22 cellular contexts compared by ENCODE assay signal in genomic region chr6:50713977-50714486, GRCh38. TPM values are rescaled to one million over a fixed set of nuclear protein-coding genes. Genes with fewer than 3 reads are reported as not detected.
"Had no signal": no experiment of that assay in that cellular context is flagged by ENCODE, and none has a peak within 500 bp of the region (broad histone marks: within the 10 kb centered on the region; RNA-seq: fewer than 3 reads in every experiment).

No MANE protein-coding gene starts in this region.

- H3K36me3 ChIP-seq: adrenal gland, esophagus muscularis mucosa, gastroesophageal sphincter, heart right ventricle had no signal

- H3K9me3 ChIP-seq: adrenal gland, esophagus muscularis mucosa, gastroesophageal sphincter, heart right ventricle, mucosa of descending colon had no signal

- H3K9me3 Mint-ChIP-seq: activated naive CD4-positive, alpha-beta T cell treated with anti-CD3 and anti-CD28 coated beads for 36 hours; activated T-helper 2 cell treated with anti-CD3 and anti-CD28 coated beads, Interferon-gamma antibody, Interleukin-2, Interleukin-4, amounts not matched to agents 10 μg/mL and 5 μg/mL and 100 μg/mL, durations not matched to agents 14 hours and 24 hours and 36 hours had no signal

- H3K4me1 ChIP-seq: adrenal gland, gastroesophageal sphincter, heart right ventricle, parathyroid adenoma had no signal

- H3K4me3 Mint-ChIP-seq: activated CD4-positive, alpha-beta memory T cell treated with anti-CD3 and anti-CD28 coated beads, Interleukin-2, amount 10 ng/mL, durations not matched to agents 7 days and 5 days; activated CD8-positive, alpha-beta memory T cell treated with anti-CD3 and anti-CD28 coated beads, Interleukin-2, amount 10 ng/mL, durations not matched to agents 7 days and 5 days; activated naive CD4-positive, alpha-beta T cell treated with anti-CD3 and anti-CD28 coated beads for 36 hours; naive B cell; stimulated activated effector memory CD8-positive, alpha-beta T cell treated with anti-CD3 and anti-CD28 coated beads, Interleukin-12 subunit alpha, Interleukin-12 subunit beta, amount 100 ng/mL, for 72 hours; T-helper 1 cell treated with Interleukin-12 subunit alpha and Interleukin-12 subunit beta and Interleukin-4 antibody, amounts not matched to agents 30 μg/mL and 1 μg/mL, for 36 hours had no signal

- H3K27ac ChIP-seq: adrenal gland, esophagus muscularis mucosa, gastroesophageal sphincter, heart right ventricle, parathyroid adenoma had no signal

- H3K36me3 Mint-ChIP-seq: stimulated activated effector memory CD8-positive, alpha-beta T cell treated with anti-CD3 and anti-CD28 coated beads, Interleukin-12 subunit alpha, Interleukin-12 subunit beta, amount 100 ng/mL, for 72 hours had no signal

- H3K4me1 Mint-ChIP-seq: activated CD4-positive, alpha-beta memory T cell treated with anti-CD3 and anti-CD28 coated beads, Interleukin-2, amount 10 ng/mL, durations not matched to agents 7 days and 5 days; activated CD8-positive, alpha-beta memory T cell treated with anti-CD3 and anti-CD28 coated beads, Interleukin-2, amount 10 ng/mL, durations not matched to agents 7 days and 5 days; stimulated activated effector memory CD8-positive, alpha-beta T cell treated with anti-CD3 and anti-CD28 coated beads, Interleukin-12 subunit alpha, Interleukin-12 subunit beta, amount 100 ng/mL, for 72 hours had no signal

- H3K27ac Mint-ChIP-seq: activated CD4-positive, alpha-beta memory T cell treated with anti-CD3 and anti-CD28 coated beads, Interleukin-2, amount 10 ng/mL, durations not matched to agents 7 days and 5 days; activated CD8-positive, alpha-beta memory T cell treated with anti-CD3 and anti-CD28 coated beads, Interleukin-2, amount 10 ng/mL, durations not matched to agents 7 days and 5 days; activated naive CD4-positive, alpha-beta T cell treated with anti-CD3 and anti-CD28 coated beads for 36 hours; activated T-helper 2 cell treated with anti-CD3 and anti-CD28 coated beads, Interferon-gamma antibody, Interleukin-2, Interleukin-4, amounts not matched to agents 10 μg/mL and 5 μg/mL and 100 μg/mL, durations not matched to agents 14 hours and 24 hours and 36 hours; naive B cell; stimulated activated effector memory CD8-positive, alpha-beta T cell treated with anti-CD3 and anti-CD28 coated beads, Interleukin-12 subunit alpha, Interleukin-12 subunit beta, amount 100 ng/mL, for 72 hours had no signal

- H3K4me3 ChIP-seq: adrenal gland, esophagus muscularis mucosa, gastroesophageal sphincter, heart right ventricle, mucosa of descending colon had no signal

- H3K79me2 ChIP-seq: parathyroid adenoma had no signal

- H3K9ac ChIP-seq: parathyroid adenoma had no signal

- DNase-seq: activated CD4-positive, alpha-beta memory T cell treated with anti-CD3 and anti-CD28 coated beads, Interleukin-2, amount 10 ng/mL, durations not matched to agents 7 days and 5 days; activated CD8-positive, alpha-beta memory T cell treated with anti-CD3 and anti-CD28 coated beads, Interleukin-2, amount 10 ng/mL, durations not matched to agents 7 days and 5 days; activated naive CD4-positive, alpha-beta T cell treated with anti-CD3 and anti-CD28 coated beads for 36 hours; adrenal gland; effector CD4-positive, alpha-beta T cell; heart right ventricle; left cardiac atrium; mesenchymal stem cell; mucosa of descending colon; naive B cell; stimulated activated CD4-positive, alpha-beta T cell treated with anti-CD3 and anti-CD28 coated beads, Interleukin-4, amount 100 ng/mL, for 24 hours had no signal

- H2AFZ ChIP-seq: parathyroid adenoma had no signal

RNA-seq across cellular contexts. Expression of gene TFAP2D, which starts 0.7 kb away (rescaled TPM):
- total RNA-seq: activated CD4-positive, alpha-beta memory T cell treated with anti-CD3 and anti-CD28 coated beads, Interleukin-2, amount 10 ng/mL, durations not matched to agents 7 days and 5 days; activated CD8-positive, alpha-beta memory T cell treated with anti-CD3 and anti-CD28 coated beads, Interleukin-2, amount 10 ng/mL, durations not matched to agents 7 days and 5 days; activated naive CD4-positive, alpha-beta T cell treated with anti-CD3 and anti-CD28 coated beads for 36 hours; activated T-helper 2 cell treated with anti-CD3 and anti-CD28 coated beads, Interferon-gamma antibody, Interleukin-2, Interleukin-4, amounts not matched to agents 10 μg/mL and 5 μg/mL and 100 μg/mL, durations not matched to agents 14 hours and 24 hours and 36 hours; adrenal gland; cerebellum; endothelial cell of umbilical vein; esophagus muscularis mucosa; gastroesophageal sphincter; heart right ventricle; left cardiac atrium; lower leg skin; mucosa of descending colon; sciatic nerve; ureter had no signal
- polyA plus RNA-seq: adrenal gland, endothelial cell of umbilical vein, heart right ventricle had no signal
